1 cellular context compared by ENCODE assay signal in genomic region chr15:79962178-79962577, GRCh38.
TF ChIP-seq lines count a peak whose summit lies in the region.

No MANE protein-coding gene starts in this region.

TF ChIP-seq in HepG2, 621 proteins besides CTCF, POLR2A, EP300 and RAD21:
- TF ChIP-seq ZFP90 (CRISPR knock-in tag; IDR thresholded peaks at IDR 0.05; ENCODE audit: borderline replicate concordance) (no peak), ZFX (CRISPR knock-in tag; IDR thresholded peaks at IDR 0.05; ENCODE audit: low read depth) (no peak), ZNF451 (CRISPR knock-in tag; IDR thresholded peaks at IDR 0.05) (no peak), PITX1 (CRISPR knock-in tag; IDR thresholded peaks at IDR 0.05) (no peak), ZNF720 (CRISPR knock-in tag; IDR thresholded peaks at IDR 0.05) (no peak), HNF1B (CRISPR knock-in tag; IDR thresholded peaks at IDR 0.05) (no peak), PAWR (CRISPR knock-in tag; IDR thresholded peaks at IDR 0.05; ENCODE audit: borderline replicate concordance) (no peak), SOX13 (IDR thresholded peaks at IDR 0.05) (no peak), SOX13 (CRISPR knock-in tag; conservative IDR thresholded peaks at IDR 0.05 in 1 of 2, IDR thresholded peaks at IDR 0.05 in 1 of 2) (no peak), DNMT3B (CRISPR knock-in tag; conservative IDR thresholded peaks at IDR 0.05) (no peak), SP2 (CRISPR knock-in tag; IDR thresholded peaks at IDR 0.05) (no peak)
- TF ChIP-seq, protein P1, sequence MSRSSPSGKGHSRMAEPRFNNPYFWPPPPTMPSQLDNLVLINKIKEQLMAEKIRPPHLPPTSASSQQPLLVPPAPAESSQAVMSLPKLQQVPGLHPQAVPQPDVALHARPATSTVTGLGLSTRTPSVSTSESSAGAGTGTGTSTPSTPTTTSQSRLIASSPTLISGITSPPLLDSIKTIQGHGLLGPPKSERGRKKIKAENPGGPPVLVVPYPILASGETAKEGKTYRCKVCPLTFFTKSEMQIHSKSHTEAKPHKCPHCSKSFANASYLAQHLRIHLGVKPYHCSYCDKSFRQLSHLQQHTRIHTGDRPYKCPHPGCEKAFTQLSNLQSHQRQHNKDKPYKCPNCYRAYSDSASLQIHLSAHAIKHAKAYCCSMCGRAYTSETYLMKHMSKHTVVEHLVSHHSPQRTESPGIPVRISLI (CRISPR knock-in tag; IDR thresholded peaks at IDR 0.05; ENCODE audit: borderline replicate concordance): no peak
- TF ChIP-seq, protein P2, sequence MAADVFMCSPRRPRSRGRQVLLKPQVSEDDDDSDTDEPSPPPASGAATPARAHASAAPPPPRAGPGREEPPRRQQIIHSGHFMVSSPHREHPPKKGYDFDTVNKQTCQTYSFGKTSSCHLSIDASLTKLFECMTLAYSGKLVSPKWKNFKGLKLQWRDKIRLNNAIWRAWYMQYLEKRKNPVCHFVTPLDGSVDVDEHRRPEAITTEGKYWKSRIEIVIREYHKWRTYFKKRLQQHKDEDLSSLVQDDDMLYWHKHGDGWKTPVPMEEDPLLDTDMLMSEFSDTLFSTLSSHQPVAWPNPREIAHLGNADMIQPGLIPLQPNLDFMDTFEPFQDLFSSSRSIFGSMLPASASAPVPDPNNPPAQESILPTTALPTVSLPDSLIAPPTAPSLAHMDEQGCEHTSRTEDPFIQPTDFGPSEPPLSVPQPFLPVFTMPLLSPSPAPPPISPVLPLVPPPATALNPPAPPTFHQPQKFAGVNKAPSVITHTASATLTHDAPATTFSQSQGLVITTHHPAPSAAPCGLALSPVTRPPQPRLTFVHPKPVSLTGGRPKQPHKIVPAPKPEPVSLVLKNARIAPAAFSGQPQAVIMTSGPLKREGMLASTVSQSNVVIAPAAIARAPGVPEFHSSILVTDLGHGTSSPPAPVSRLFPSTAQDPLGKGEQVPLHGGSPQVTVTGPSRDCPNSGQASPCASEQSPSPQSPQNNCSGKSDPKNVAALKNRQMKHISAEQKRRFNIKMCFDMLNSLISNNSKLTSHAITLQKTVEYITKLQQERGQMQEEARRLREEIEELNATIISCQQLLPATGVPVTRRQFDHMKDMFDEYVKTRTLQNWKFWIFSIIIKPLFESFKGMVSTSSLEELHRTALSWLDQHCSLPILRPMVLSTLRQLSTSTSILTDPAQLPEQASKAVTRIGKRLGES (CRISPR knock-in tag; IDR thresholded peaks at IDR 0.05; ENCODE audit: borderline replicate concordance): no peak
- TF ChIP-seq, protein P3, sequence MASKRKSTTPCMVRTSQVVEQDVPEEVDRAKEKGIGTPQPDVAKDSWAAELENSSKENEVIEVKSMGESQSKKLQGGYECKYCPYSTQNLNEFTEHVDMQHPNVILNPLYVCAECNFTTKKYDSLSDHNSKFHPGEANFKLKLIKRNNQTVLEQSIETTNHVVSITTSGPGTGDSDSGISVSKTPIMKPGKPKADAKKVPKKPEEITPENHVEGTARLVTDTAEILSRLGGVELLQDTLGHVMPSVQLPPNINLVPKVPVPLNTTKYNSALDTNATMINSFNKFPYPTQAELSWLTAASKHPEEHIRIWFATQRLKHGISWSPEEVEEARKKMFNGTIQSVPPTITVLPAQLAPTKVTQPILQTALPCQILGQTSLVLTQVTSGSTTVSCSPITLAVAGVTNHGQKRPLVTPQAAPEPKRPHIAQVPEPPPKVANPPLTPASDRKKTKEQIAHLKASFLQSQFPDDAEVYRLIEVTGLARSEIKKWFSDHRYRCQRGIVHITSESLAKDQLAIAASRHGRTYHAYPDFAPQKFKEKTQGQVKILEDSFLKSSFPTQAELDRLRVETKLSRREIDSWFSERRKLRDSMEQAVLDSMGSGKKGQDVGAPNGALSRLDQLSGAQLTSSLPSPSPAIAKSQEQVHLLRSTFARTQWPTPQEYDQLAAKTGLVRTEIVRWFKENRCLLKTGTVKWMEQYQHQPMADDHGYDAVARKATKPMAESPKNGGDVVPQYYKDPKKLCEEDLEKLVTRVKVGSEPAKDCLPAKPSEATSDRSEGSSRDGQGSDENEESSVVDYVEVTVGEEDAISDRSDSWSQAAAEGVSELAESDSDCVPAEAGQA (IDR thresholded peaks at IDR 0.05; ENCODE audit: low read depth): no peak
- TF ChIP-seq, protein P3 (CRISPR knock-in tag; IDR thresholded peaks at IDR 0.05; ENCODE audit: borderline replicate concordance): no peak
